ENCODE assay signal across 8 cellular contexts in genomic region chr20:45934587-45935415, GRCh38. TPM values are rescaled to one million over a fixed set of nuclear protein-coding genes. Genes with fewer than 3 reads are reported as not detected.
DNase-seq lines count a peak whose midpoint lies in the region; ATAC-seq and TF ChIP-seq lines count a peak whose summit lies in the region.

TSS of gene PCIF1 (plus strand) at chr20:45934683. CDS start at chr20:45939000, 4,317 bp downstream.

- POLR2A ChIA-PET in activated naive CD8-positive, alpha-beta T cell treated with anti-CD3 and anti-CD28 coated beads, Interleukin-2, amount 10 ng/mL, durations not matched to agents 7 days and 5 days (lab: Charles Lee), result interaction anchor here (0.6 to 5.6 kb wide), 34 partner anchors 8 to 153 kb away, joined by 3 to 93 read pairs (median 4); partner anchors contain the start of genes ACOT8, CTSA, DNTTIP1 and NEURL2

- H3K4me3 Mint-ChIP-seq in activated naive CD8-positive, alpha-beta T cell treated with anti-CD3 and anti-CD28 coated beads, Interleukin-2, amount 10 ng/mL, durations not matched to agents 7 days and 5 days, result peak within 1 kb of the TSS; percentile 98
- H3K4me3 Mint-ChIP-seq in glutamatergic neuron (ENCODE audit: unreplicated experiment), result peak within 1 kb of the TSS; percentile 99

- H3K36me3 Mint-ChIP-seq in activated naive CD8-positive, alpha-beta T cell treated with anti-CD3 and anti-CD28 coated beads, Interleukin-2, amount 10 ng/mL, durations not matched to agents 7 days and 5 days, result peaks cover 15% of the 10 kb centered on the region
- H3K36me3 Mint-ChIP-seq in glutamatergic neuron (ENCODE audit: unreplicated experiment), result no peaks in the 10 kb centered on the region

- H3K4me3 ChIP-seq in GM12865 (ENCODE audit: low read depth, low read length) (peak within 1 kb of the TSS; percentile 82), SU-DHL-6 (ENCODE audit: insufficient read depth, low read length, poor library complexity, severe bottlenecking) (peak within 1 kb of the TSS; percentile 97), ovary (peak within 1 kb of the TSS; percentile 67), thymus (ENCODE audit: low read length) (peak within 1 kb of the TSS; percentile 81)

- H4K20me1 ChIP-seq in SU-DHL-6 (ENCODE audit: low read depth, low read length), result no peaks in the 10 kb centered on the region

- H3K27ac Mint-ChIP-seq in activated naive CD8-positive, alpha-beta T cell treated with anti-CD3 and anti-CD28 coated beads, Interleukin-2, amount 10 ng/mL, durations not matched to agents 7 days and 5 days, result peak within 1 kb of the TSS; percentile 98
- H3K27ac Mint-ChIP-seq in glutamatergic neuron (ENCODE audit: unreplicated experiment), result peak within 1 kb of the TSS; percentile 100

- H3K36me3 ChIP-seq in SU-DHL-6 (ENCODE audit: low read length) (peaks cover 8% of the 10 kb centered on the region), ovary (no peaks in the 10 kb centered on the region), thymus (ENCODE audit: control insufficient read depth, insufficient read depth) (peaks cover 29% of the 10 kb centered on the region)

- H3K27me3 Mint-ChIP-seq in activated naive CD8-positive, alpha-beta T cell treated with anti-CD3 and anti-CD28 coated beads, Interleukin-2, amount 10 ng/mL, durations not matched to agents 7 days and 5 days, result no peaks in the 10 kb centered on the region
- H3K27me3 Mint-ChIP-seq in glutamatergic neuron (ENCODE audit: unreplicated experiment), result peaks cover 13% of the 10 kb centered on the region

- peak within 1 kb of the TSS; percentile 85 for H3K4me2 ChIP-seq in SU-DHL-6 (ENCODE audit: low read depth, low read length, poor library complexity, severe bottlenecking)

- no peaks in the 10 kb centered on the region for H3K9me2 ChIP-seq in SU-DHL-6 (replicated peaks; ENCODE audit: insufficient read depth, low read length)

- peak within 1 kb of the TSS; percentile 49 for H2AFZ ChIP-seq in SU-DHL-6 (ENCODE audit: low read depth, low read length, severe bottlenecking)

- H3K27ac ChIP-seq in SU-DHL-6 (ENCODE audit: low read depth, low read length) (peak within 1 kb of the TSS; percentile 89), ovary (peak within 1 kb of the TSS; percentile 99 to 100), thymus (ENCODE audit: low read depth) (peak within 1 kb of the TSS; percentile 98)

- no peaks in the 10 kb centered on the region for H3K9me3 Mint-ChIP-seq in activated naive CD8-positive, alpha-beta T cell treated with anti-CD3 and anti-CD28 coated beads, Interleukin-2, amount 10 ng/mL, durations not matched to agents 7 days and 5 days
- H3K9me3 Mint-ChIP-seq in glutamatergic neuron (ENCODE audit: unreplicated experiment), result peaks cover 11% of the 10 kb centered on the region

- TF ChIP-seq CTCF in GM12865 (IDR thresholded peaks at IDR 0.05; ENCODE audit: insufficient read depth, low read depth, low read length, missing control alignments) (no peak), SU-DHL-6 (IDR thresholded peaks at IDR 0.05; ENCODE audit: insufficient read depth, low read length, poor library complexity, severe bottlenecking) (no peak), glutamatergic neuron (IDR thresholded peaks at IDR 0.05; ENCODE audit: partially characterized antibody, unreplicated experiment) (no peak), ovary (IDR thresholded peaks at IDR 0.05) (peak in 2 of 3 donors; percentile 50 to 55)

- DNase-seq in GM12865 (ENCODE audit: low read depth) (peak; percentile 98), NCI-H1417 (lab: John Stamatoyannopoulos, UW) (peak; percentile 98 to 99 (median 99)), glutamatergic neuron (peak; percentile 99), ovary (peak; percentile 99 to 100 (median 99))
- peak; percentile 98 for DNase-seq in activated naive CD8-positive, alpha-beta T cell treated with anti-CD3 and anti-CD28 coated beads, Interleukin-2, amount 10 ng/mL, durations not matched to agents 7 days and 5 days

- peaks cover 18% of the 10 kb centered on the region for H3K4me1 Mint-ChIP-seq in activated naive CD8-positive, alpha-beta T cell treated with anti-CD3 and anti-CD28 coated beads, Interleukin-2, amount 10 ng/mL, durations not matched to agents 7 days and 5 days
- H3K4me1 Mint-ChIP-seq in glutamatergic neuron (ENCODE audit: low read depth, unreplicated experiment), result peaks cover 12% of the 10 kb centered on the region

- H3K9ac ChIP-seq in SU-DHL-6 (ENCODE audit: low read length), result peak within 1 kb of the TSS; percentile 99

- no peak for TF ChIP-seq EP300 in ovary (IDR thresholded peaks at IDR 0.05)

- TF ChIP-seq POLR2A in ovary (IDR thresholded peaks at IDR 0.05), result peak; percentile 97

- intact Hi-C loops in ovary (cut with DNase I), result loop anchor here in 2 of 4 donors (1.0 to 5.0 kb wide), 4 partner anchors 36 to 98 kb away; partner anchors contain the start of genes CTSA (in 2 of the 2) and NEURL2 (in 2 of the 2)

- ATAC-seq in HG02763 (IDR thresholded peaks at IDR 0.05; ENCODE audit: unreplicated experiment), result peak; percentile 76
- peak; percentile 80 for ATAC-seq in activated naive CD8-positive, alpha-beta T cell treated with anti-CD3 and anti-CD28 coated beads, Interleukin-2, amount 10 ng/mL, durations not matched to agents 7 days and 5 days (ENCODE audit: low read depth)

- H3K4me1 ChIP-seq in ovary (ENCODE audit: insufficient read depth), result peaks cover 2% of the 10 kb centered on the region
- peaks cover 4% of the 10 kb centered on the region for H3K4me1 ChIP-seq in thymus (ENCODE audit: control insufficient read depth, insufficient read depth, low read length)

- H3K9me3 ChIP-seq in SU-DHL-6 (ENCODE audit: insufficient read depth, low read length), result no peaks in the 10 kb centered on the region
- no peaks in the 10 kb centered on the region for H3K9me3 ChIP-seq in ovary
- no peaks in the 10 kb centered on the region for H3K9me3 ChIP-seq in thymus (ENCODE audit: control insufficient read depth)

- no peaks in the 10 kb centered on the region for H3F3A ChIP-seq in SU-DHL-6 (ENCODE audit: insufficient read depth)

- WGBS in ovary, 3 donors, result 0 to 1% (median 0%) methylated on average over 49 to 102 of the region's 102 CpGs
- under 1% methylated on average over 102 of the region's 102 CpGs for WGBS in thymus

- peaks cover 27% of the 10 kb centered on the region for H3K79me2 ChIP-seq in SU-DHL-6 (ENCODE audit: insufficient read depth, low read length)

- H3K27me3 ChIP-seq in SU-DHL-6 (ENCODE audit: low read length) (no peaks in the 10 kb centered on the region), ovary (no peaks in the 10 kb centered on the region), thymus (ENCODE audit: control insufficient read depth, insufficient read depth) (no peaks in the 10 kb centered on the region)

RNA-seq across cellular contexts. Expression of gene PCIF1, which starts in this region (rescaled TPM):
- total RNA-seq in activated naive CD8-positive, alpha-beta T cell treated with anti-CD3 and anti-CD28 coated beads, Interleukin-2, amount 10 ng/mL, durations not matched to agents 7 days and 5 days, result 10 to 100 TPM; 54.5 to 58.3 TPM
- 37.6 TPM for total RNA-seq in glutamatergic neuron (ENCODE audit: unreplicated experiment)
- 10 to 100 TPM; 34.5 to 73.7 (median 59.8) TPM for total RNA-seq in ovary
- polyA plus RNA-seq in ovary, result 10 to 100 TPM; 14.6 to 48.2 TPM
- polyA plus RNA-seq in thymus, result 37.4 TPM

Comparison
In these comparisons a context has a peak if more than half of its experiments do, and no peak if none do; other contexts are left out.
1. Peak in every context shown above with its lines: DNase-seq, ATAC-seq, H3K4me3 ChIP-seq and H3K27ac ChIP-seq.
2. CTCF ChIP-seq: peak in ovary (2 of 3); none in GM12865 (single experiment), SU-DHL-6 (single experiment) and glutamatergic neuron (single experiment).